ENCODE assay signal across 1 cellular context in the genomic region with DNA sequence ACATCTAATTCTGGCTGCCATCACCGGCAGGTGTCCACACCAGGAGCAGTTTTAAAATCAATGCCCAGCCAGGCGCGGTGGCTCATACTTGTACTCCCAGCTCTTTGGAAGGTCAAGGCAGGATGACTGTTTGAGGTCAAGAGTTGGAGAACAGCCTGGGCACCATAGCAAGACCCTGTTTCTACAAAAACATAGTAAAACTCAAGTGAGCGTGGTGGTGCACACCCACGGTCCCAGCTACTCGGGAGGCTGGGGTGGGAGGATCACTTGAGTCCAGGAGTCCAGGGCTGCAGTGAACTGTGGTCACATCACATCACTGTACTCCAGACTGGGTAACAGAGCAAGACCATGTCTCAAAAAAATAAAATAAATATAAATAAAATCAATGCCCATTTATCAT.
TF ChIP-seq lines count a peak whose summit lies in the region.

No MANE protein-coding gene starts in this region.

TF ChIP-seq in GM12878, 131 proteins besides CTCF, POLR2A, EP300 and RAD21:
- TF ChIP-seq RELB (IDR thresholded peaks at IDR 0.05; ENCODE audit: low read depth), result no peak
- TF ChIP-seq POLR2AphosphoS5 (IDR thresholded peaks at IDR 0.05; ENCODE audit: low read length), result 0 out of 2 replicates have a peak, but pooled peaks have one; percentile 16
